8 cellular contexts compared by ENCODE assay signal in genomic region chr17:59406808-59407381, GRCh38.
DNase-seq lines count a peak whose midpoint lies in the region; ATAC-seq, FAIRE-seq and TF ChIP-seq lines count a peak whose summit lies in the region.

No MANE protein-coding gene starts in this region.

- intact Hi-C loops in left lung (cut with DNase I) = no loop called here

- H3K36me3 Mint-ChIP-seq in astrocyte (ENCODE audit: low read depth, unreplicated experiment) (peaks cover 9% of the 10 kb centered on the region), T-helper 17 cell (ENCODE audit: low read depth) (peaks cover 4% of the 10 kb centered on the region)

- H3K4me3 ChIP-seq in A549 (no peak overlapping the region), astrocyte (ENCODE audit: insufficient read depth, low read depth, low read length) (no peak overlapping the region), left lung (no peak overlapping the region)

- H3K27ac Mint-ChIP-seq in astrocyte (ENCODE audit: unreplicated experiment) = peak overlapping the region; percentile 66
- H3K27ac Mint-ChIP-seq in T-helper 17 cell = no peak overlapping the region

- no peak overlapping the region for H3K9ac ChIP-seq in astrocyte (ENCODE audit: low read length)

- no peaks in the 10 kb centered on the region for H3K79me2 ChIP-seq in astrocyte (ENCODE audit: insufficient read depth, low read length)

- POLR2A ChIA-PET in A549 (lab: Yijun Ruan, JAX) = no interaction called here

- H3K27me3 Mint-ChIP-seq in astrocyte (ENCODE audit: low read depth, unreplicated experiment) (no peaks in the 10 kb centered on the region), T-helper 17 cell (no peaks in the 10 kb centered on the region)

- no peak for TF ChIP-seq EP300 in A549 (IDR thresholded peaks at IDR 0.05)

- H3K9me3 Mint-ChIP-seq in astrocyte (ENCODE audit: unreplicated experiment) = no peaks in the 10 kb centered on the region

- H3K9me3 ChIP-seq in A549 (peaks cover 20% of the 10 kb centered on the region), astrocyte (ENCODE audit: insufficient read depth, low read depth, low read length) (peaks cover 5% of the 10 kb centered on the region), left lung (peaks cover 0 to 9% of the 10 kb centered on the region in 2 donors), T-helper 17 cell (ENCODE audit: control insufficient read depth, low read length, poor library complexity, severe bottlenecking) (peaks cover 4% of the 10 kb centered on the region)

- H3K4me2 ChIP-seq in A549 (peak overlapping the region; percentile 42), astrocyte (ENCODE audit: low read length) (peak overlapping the region; percentile 40)

- TF ChIP-seq RAD21 in A549 (conservative IDR thresholded peaks at IDR 0.05 in 1 of 2, IDR thresholded peaks at IDR 0.05 in 1 of 2) = no peak

- 19% methylated on average over 7 of the region's 7 CpGs for WGBS in A549 (ENCODE audit: missing lambda C conversion rate)

- FAIRE-seq in A549 (lab: Jason Lieb, UNC) = no peak
- no peak for FAIRE-seq in astrocyte (lab: Jason Lieb, UNC)

- no peaks in the 10 kb centered on the region for H3K27me3 ChIP-seq in astrocyte (ENCODE audit: insufficient read depth, low read length)
- no peaks in the 10 kb centered on the region for H3K27me3 ChIP-seq in left lung

- CTCF ChIA-PET in A549 (lab: Yijun Ruan, JAX) = interaction anchor here (1.0 to 1.2 kb wide), 2 partner anchors 33 to 35 kb away, joined by 4 read pairs; no protein-coding TSS in a partner anchor

- no peak overlapping the region for H2AFZ ChIP-seq in astrocyte (ENCODE audit: low read depth, low read length)

- peaks cover 7% of the 10 kb centered on the region for H3K4me1 Mint-ChIP-seq in astrocyte (ENCODE audit: low read depth, unreplicated experiment)
- H3K4me1 Mint-ChIP-seq in T-helper 17 cell = no peaks in the 10 kb centered on the region

- no peak for TF ChIP-seq CTCF in A549 (IDR thresholded peaks at IDR 0.05)
- no peak for TF ChIP-seq CTCF in astrocyte (IDR thresholded peaks at IDR 0.05; ENCODE audit: insufficient read depth, low read depth, low read length)
- TF ChIP-seq CTCF in left lung (IDR thresholded peaks at IDR 0.05) = no peak

- no peak for TF ChIP-seq POLR2A in A549 (IDR thresholded peaks at IDR 0.05; ENCODE audit: low read length)

- H3K4me3 Mint-ChIP-seq in astrocyte (ENCODE audit: unreplicated experiment) (no peak overlapping the region), T-helper 17 cell (no peak overlapping the region)

- H3K4me1 ChIP-seq in A549 (peaks cover 18% of the 10 kb centered on the region; the same call in 2 of the 3 replicates), astrocyte (ENCODE audit: insufficient read depth, low read length) (peaks cover 8% of the 10 kb centered on the region), left lung (no peaks in the 10 kb centered on the region)

- H3K27ac ChIP-seq in A549 (peak overlapping the region in 1 of 2 experiments; percentile 7; a peak in 3 of 6 replicates), astrocyte (ENCODE audit: low read depth, low read length) (no peak overlapping the region), left lung (no peak overlapping the region)

- ATAC-seq in A549 (peak; percentile 64 to 82; a peak in 5 of 6 replicates), left lung (peak; percentile 71), GM19328 (IDR thresholded peaks at IDR 0.05; ENCODE audit: unreplicated experiment) (no peak), HG02884 (IDR thresholded peaks at IDR 0.05; ENCODE audit: unreplicated experiment) (no peak), T-helper 17 cell (no peak)

- peak in 1 of 2 experiments; percentile 56 for DNase-seq in A549 (ENCODE audit: low read depth in 1 of 2, low spot score in 1 of 2)
- peak; percentile 92 for DNase-seq in NCI-H1092 treated with DMSO at 0.1 percent for 48 hours (lab: John Stamatoyannopoulos, UW)
- peak; percentile 76 for DNase-seq in astrocyte (ENCODE audit: low read depth)
- no peak for DNase-seq in left lung
- no peak for DNase-seq in UCSD-AML1 (lab: John Stamatoyannopoulos, UW; ENCODE audit: unreplicated experiment)
- no peak for DNase-seq in T-helper 17 cell

- no peaks in the 10 kb centered on the region for H3K36me3 ChIP-seq in astrocyte (ENCODE audit: insufficient read depth, low read length)
- peaks cover 0 to 6% of the 10 kb centered on the region in 2 donors for H3K36me3 ChIP-seq in left lung

- no peaks in the 10 kb centered on the region for H4K20me1 ChIP-seq in astrocyte (ENCODE audit: insufficient read depth, low read length)

TF ChIP-seq in A549, 52 proteins besides CTCF, POLR2A, EP300 and RAD21:
- TF ChIP-seq MAFK (IDR thresholded peaks at IDR 0.05; ENCODE audit: partially characterized antibody) (no peak), SMC3 (IDR thresholded peaks at IDR 0.05) (no peak), RFX5 (IDR thresholded peaks at IDR 0.05) (peak; percentile 71; the same call in 1 of the 2 replicates)

Comparison
In these comparisons a context has a peak if more than half of its experiments do, and no peak if none do; other contexts are left out.
1. ATAC-seq: peak in A549 (2 of 2) and left lung (single experiment); none in GM19328 (single experiment), HG02884 (single experiment) and T-helper 17 cell (single experiment).
2. DNase-seq: peak in NCI-H1092 treated with DMSO at 0.1 percent for 48 hours (single experiment) and astrocyte (single experiment); none in left lung (0 of 2), UCSD-AML1 (single experiment) and T-helper 17 cell (0 of 3).